In the genomic region with DNA sequence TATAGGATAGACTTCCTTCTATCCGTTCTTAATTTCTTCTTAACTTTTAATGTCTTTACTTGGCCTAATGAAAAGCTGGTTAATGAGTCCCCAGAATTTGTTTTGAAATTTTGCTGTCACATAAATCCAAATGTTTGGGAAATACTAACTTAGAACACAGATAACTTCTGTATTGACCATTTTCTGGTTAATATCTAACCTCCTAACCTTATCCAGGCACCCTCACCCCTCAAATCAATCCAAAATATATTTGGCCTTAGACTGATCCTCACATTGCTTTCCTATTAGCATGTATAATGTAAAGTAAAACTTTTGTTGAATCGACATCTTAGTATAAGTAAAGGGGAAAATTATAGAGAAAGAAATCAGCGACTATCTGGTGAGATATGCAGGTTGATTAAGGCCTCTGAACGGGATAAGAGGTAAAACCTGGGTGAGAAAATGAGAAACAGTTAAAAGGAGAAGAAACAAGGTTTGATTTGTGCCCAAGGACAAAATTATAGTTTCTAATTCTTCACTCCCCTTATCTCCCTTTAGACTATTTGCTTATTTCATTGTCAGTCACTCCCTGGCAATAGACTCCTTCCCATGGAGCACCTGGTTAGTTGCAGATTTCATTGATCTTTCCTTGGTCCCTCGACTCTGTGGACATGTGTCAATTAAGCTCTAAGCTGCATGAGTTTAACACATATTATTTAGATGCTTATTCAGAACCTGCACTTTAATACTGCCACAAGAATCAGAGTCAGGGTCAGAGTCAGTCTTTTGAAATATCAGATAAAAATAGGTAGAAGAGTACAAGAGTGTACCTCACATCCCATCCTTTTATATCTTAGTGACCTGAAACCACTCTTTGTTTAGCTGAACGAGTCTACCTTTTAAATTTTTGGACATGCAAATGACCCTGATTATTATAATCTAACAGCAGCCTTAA, we compare ENCODE assay signal across 28 cellular contexts.
"Had no signal": no experiment of that assay in that cellular context is flagged by ENCODE, and none has a peak within 500 bp of the region (broad histone marks: within the 10 kb centered on the region; RNA-seq: fewer than 3 reads in every experiment).

No MANE protein-coding gene starts in this region.

- H3K4me1 Mint-ChIP-seq: activated B cell treated with CpG ODN at 0.5 μM for 24 hours had no signal

- H3K27ac Mint-ChIP-seq: activated B cell treated with CpG ODN at 0.5 μM for 24 hours; activated CD8-positive, alpha-beta T cell treated with anti-CD3 and anti-CD28 coated beads for 36 hours; activated naive CD4-positive, alpha-beta T cell treated with anti-CD3 and anti-CD28 coated beads, Interleukin-2, amount 10 ng/mL, durations not matched to agents 7 days and 5 days; activated naive CD4-positive, alpha-beta T cell treated with anti-CD3 and anti-CD28 coated beads, Interleukin-2, amount 50 U/mL, for 72 hours; activated naive CD8-positive, alpha-beta T cell treated with anti-CD3 and anti-CD28 coated beads, Interleukin-2, amount 10 ng/mL, durations not matched to agents 7 days and 5 days had no signal

- FAIRE-seq: endothelial cell of umbilical vein had no signal

- H3K27me3 ChIP-seq: ascending aorta, breast epithelium, cardiac muscle cell, colonic mucosa, esophagus squamous epithelium, gastroesophageal sphincter had no signal

- H3K27ac ChIP-seq: ascending aorta, breast epithelium, cardiac muscle cell, colonic mucosa, epithelial cell of prostate, esophagus squamous epithelium, gastroesophageal sphincter, WERI-Rb-1 had no signal

- ATAC-seq: activated CD4-positive, CD25-positive, alpha-beta regulatory T cell treated with anti-CD3 and anti-CD28 coated beads, Interleukin-2, amount 50 U/mL, for 24 hours; activated CD8-positive, alpha-beta T cell treated with anti-CD3 and anti-CD28 coated beads for 36 hours; activated naive CD4-positive, alpha-beta T cell treated with anti-CD3 and anti-CD28 coated beads, Interleukin-2, amount 50 U/mL, for 72 hours; gastroesophageal sphincter had no signal

- H3K9me3 ChIP-seq: ascending aorta, breast epithelium, colonic mucosa, esophagus squamous epithelium, gastroesophageal sphincter had no signal

- H3K9me3 Mint-ChIP-seq: activated B cell treated with CpG ODN at 0.5 μM for 24 hours; activated CD8-positive, alpha-beta T cell treated with anti-CD3 and anti-CD28 coated beads for 36 hours; activated naive CD4-positive, alpha-beta T cell treated with anti-CD3 and anti-CD28 coated beads, Interleukin-2, amount 10 ng/mL, durations not matched to agents 7 days and 5 days; activated naive CD4-positive, alpha-beta T cell treated with anti-CD3 and anti-CD28 coated beads, Interleukin-2, amount 50 U/mL, for 72 hours; activated naive CD8-positive, alpha-beta T cell treated with anti-CD3 and anti-CD28 coated beads, Interleukin-2, amount 10 ng/mL, durations not matched to agents 7 days and 5 days; brain had no signal

- H3K4me3 Mint-ChIP-seq: activated B cell treated with CpG ODN at 0.5 μM for 24 hours; activated CD8-positive, alpha-beta T cell treated with anti-CD3 and anti-CD28 coated beads for 36 hours; activated naive CD4-positive, alpha-beta T cell treated with anti-CD3 and anti-CD28 coated beads, Interleukin-2, amount 10 ng/mL, durations not matched to agents 7 days and 5 days; activated naive CD8-positive, alpha-beta T cell treated with anti-CD3 and anti-CD28 coated beads, Interleukin-2, amount 10 ng/mL, durations not matched to agents 7 days and 5 days; brain had no signal

- H3K36me3 ChIP-seq: ascending aorta, breast epithelium, cardiac muscle cell, colonic mucosa, esophagus squamous epithelium, gastroesophageal sphincter, WERI-Rb-1 had no signal

- H3K27me3 Mint-ChIP-seq: activated B cell treated with CpG ODN at 0.5 μM for 24 hours; activated CD8-positive, alpha-beta T cell treated with anti-CD3 and anti-CD28 coated beads for 36 hours; activated naive CD4-positive, alpha-beta T cell treated with anti-CD3 and anti-CD28 coated beads, Interleukin-2, amount 10 ng/mL, durations not matched to agents 7 days and 5 days; activated naive CD8-positive, alpha-beta T cell treated with anti-CD3 and anti-CD28 coated beads, Interleukin-2, amount 10 ng/mL, durations not matched to agents 7 days and 5 days; brain had no signal

- H3K4me3 ChIP-seq: ascending aorta, breast epithelium, cardiac muscle cell, colonic mucosa, esophagus squamous epithelium, gastroesophageal sphincter had no signal

- DNase-seq: activated B cell treated with CpG ODN at 0.5 μM for 24 hours; activated CD4-positive, alpha-beta T cell treated with anti-CD3 and anti-CD28 coated beads for 48 hours; activated CD4-positive, alpha-beta T cell treated with anti-CD3 and anti-CD28 coated beads, Interleukin-2, amount 50 U/mL, for 1 hour; activated CD4-positive, alpha-beta T cell treated with anti-CD3 and anti-CD28 coated beads, Interleukin-2, amount 50 U/mL, for 48 hours; activated CD8-positive, alpha-beta memory T cell treated with anti-CD3 and anti-CD28 coated beads for 24 hours; activated CD8-positive, alpha-beta T cell treated with anti-CD3 and anti-CD28 coated beads for 36 hours; activated gamma-delta T cell; activated naive CD4-positive, alpha-beta T cell; activated naive CD4-positive, alpha-beta T cell treated with anti-CD3 and anti-CD28 coated beads, Interleukin-2, amount 10 ng/mL, durations not matched to agents 7 days and 5 days; activated naive CD8-positive, alpha-beta T cell treated with anti-CD3 and anti-CD28 coated beads, Interleukin-2, amount 10 ng/mL, durations not matched to agents 7 days and 5 days; activated T-cell treated with anti-CD3 and anti-CD28 coated beads, Interleukin-2, amount 50 U/mL, for 48 hours; central memory CD4-positive, alpha-beta T cell; cerebellar nuclear complex; colonic mucosa; effector CD8-positive, alpha-beta T cell; esophagus squamous epithelium; foreskin melanocyte; T1000; WERI-Rb-1 had no signal

- H3K36me3 Mint-ChIP-seq: activated naive CD4-positive, alpha-beta T cell treated with anti-CD3 and anti-CD28 coated beads, Interleukin-2, amount 50 U/mL, for 72 hours; brain had no signal

- H3K4me1 ChIP-seq: colonic mucosa had no signal
